Comparison of ENCODE assay signal across 2 cellular contexts in the genomic region with DNA sequence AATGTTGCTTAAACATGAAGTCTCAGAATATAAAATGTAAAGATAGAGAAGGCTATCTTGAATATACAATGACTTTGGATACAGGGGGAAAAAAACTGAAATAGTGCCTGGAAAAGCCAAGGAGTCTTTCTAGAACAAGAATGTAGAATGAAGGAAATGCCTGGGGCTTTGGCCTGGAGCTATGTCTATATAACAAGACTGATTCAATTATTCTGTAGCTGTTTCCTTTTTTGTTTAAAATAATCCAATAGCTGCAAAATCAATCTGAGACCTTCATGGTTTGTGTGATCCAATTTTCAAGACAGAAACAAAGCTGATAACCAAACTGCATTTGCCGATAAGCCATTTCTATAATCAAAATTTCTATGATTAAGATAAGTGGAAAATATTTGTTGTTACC.
TF ChIP-seq lines count a peak whose summit lies in the region.

No MANE protein-coding gene starts in this region.

TF ChIP-seq in SK-N-SH, 30 proteins besides CTCF, POLR2A, EP300 and RAD21:
- TF ChIP-seq MAX (IDR thresholded peaks at IDR 0.05; ENCODE audit: low read depth) (no peak), GABPA (IDR thresholded peaks at IDR 0.05; ENCODE audit: low read depth) (no peak), FOSL2 (IDR thresholded peaks at IDR 0.05; ENCODE audit: borderline replicate concordance, low read depth) (no peak), TAF1 (IDR thresholded peaks at IDR 0.05; ENCODE audit: borderline replicate concordance, low read depth, low read length) (no peak), NRF1 (IDR thresholded peaks at IDR 0.05; ENCODE audit: low read depth, low read length) (no peak), TEAD4 (IDR thresholded peaks at IDR 0.05; ENCODE audit: borderline replicate concordance, insufficient read depth) (no peak), RXRA (IDR thresholded peaks at IDR 0.05; ENCODE audit: borderline replicate concordance, low read depth) (no peak), EZH2phosphoT487 (IDR thresholded peaks at IDR 0.05; ENCODE audit: borderline replicate concordance, low read depth) (no peak), MXI1 (IDR thresholded peaks at IDR 0.05; ENCODE audit: low read depth, low read length) (no peak), FOXM1 (IDR thresholded peaks at IDR 0.05; ENCODE audit: low read depth) (no peak), REST (IDR thresholded peaks at IDR 0.05; ENCODE audit: low read depth, low read length) (no peak), POLR2AphosphoS5 (IDR thresholded peaks at IDR 0.05; ENCODE audit: low read depth, low read length) (no peak)
- TF ChIP-seq, protein P1, sequence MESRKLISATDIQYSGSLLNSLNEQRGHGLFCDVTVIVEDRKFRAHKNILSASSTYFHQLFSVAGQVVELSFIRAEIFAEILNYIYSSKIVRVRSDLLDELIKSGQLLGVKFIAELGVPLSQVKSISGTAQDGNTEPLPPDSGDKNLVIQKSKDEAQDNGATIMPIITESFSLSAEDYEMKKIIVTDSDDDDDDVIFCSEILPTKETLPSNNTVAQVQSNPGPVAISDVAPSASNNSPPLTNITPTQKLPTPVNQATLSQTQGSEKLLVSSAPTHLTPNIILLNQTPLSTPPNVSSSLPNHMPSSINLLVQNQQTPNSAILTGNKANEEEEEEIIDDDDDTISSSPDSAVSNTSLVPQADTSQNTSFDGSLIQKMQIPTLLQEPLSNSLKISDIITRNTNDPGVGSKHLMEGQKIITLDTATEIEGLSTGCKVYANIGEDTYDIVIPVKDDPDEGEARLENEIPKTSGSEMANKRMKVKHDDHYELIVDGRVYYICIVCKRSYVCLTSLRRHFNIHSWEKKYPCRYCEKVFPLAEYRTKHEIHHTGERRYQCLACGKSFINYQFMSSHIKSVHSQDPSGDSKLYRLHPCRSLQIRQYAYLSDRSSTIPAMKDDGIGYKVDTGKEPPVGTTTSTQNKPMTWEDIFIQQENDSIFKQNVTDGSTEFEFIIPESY (IDR thresholded peaks at IDR 0.05; ENCODE audit: borderline replicate concordance, low read depth) = no peak

TF ChIP-seq in SK-N-SH treated with all-trans-retinoic acid at 6 μM for 48 hours, 23 proteins besides CTCF, POLR2A, EP300 and RAD21:
- TF ChIP-seq, protein P2, sequence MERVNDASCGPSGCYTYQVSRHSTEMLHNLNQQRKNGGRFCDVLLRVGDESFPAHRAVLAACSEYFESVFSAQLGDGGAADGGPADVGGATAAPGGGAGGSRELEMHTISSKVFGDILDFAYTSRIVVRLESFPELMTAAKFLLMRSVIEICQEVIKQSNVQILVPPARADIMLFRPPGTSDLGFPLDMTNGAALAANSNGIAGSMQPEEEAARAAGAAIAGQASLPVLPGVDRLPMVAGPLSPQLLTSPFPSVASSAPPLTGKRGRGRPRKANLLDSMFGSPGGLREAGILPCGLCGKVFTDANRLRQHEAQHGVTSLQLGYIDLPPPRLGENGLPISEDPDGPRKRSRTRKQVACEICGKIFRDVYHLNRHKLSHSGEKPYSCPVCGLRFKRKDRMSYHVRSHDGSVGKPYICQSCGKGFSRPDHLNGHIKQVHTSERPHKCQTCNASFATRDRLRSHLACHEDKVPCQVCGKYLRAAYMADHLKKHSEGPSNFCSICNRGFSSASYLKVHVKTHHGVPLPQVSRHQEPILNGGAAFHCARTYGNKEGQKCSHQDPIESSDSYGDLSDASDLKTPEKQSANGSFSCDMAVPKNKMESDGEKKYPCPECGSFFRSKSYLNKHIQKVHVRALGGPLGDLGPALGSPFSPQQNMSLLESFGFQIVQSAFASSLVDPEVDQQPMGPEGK (CRISPR knock-in tag; IDR thresholded peaks at IDR 0.05; ENCODE audit: borderline replicate concordance) = no peak
- no peak for TF ChIP-seq ARNTL (CRISPR knock-in tag; IDR thresholded peaks at IDR 0.05; ENCODE audit: borderline replicate concordance, low read depth)
- no peak for TF ChIP-seq ZNF565 (CRISPR knock-in tag; conservative IDR thresholded peaks at IDR 0.05; ENCODE audit: low read depth)
- no peak for TF ChIP-seq TCF4 (CRISPR knock-in tag; IDR thresholded peaks at IDR 0.05; ENCODE audit: borderline replicate concordance)
- no peak for TF ChIP-seq ZC3H10 (CRISPR knock-in tag; IDR thresholded peaks at IDR 0.05)
